13 cellular contexts compared by ENCODE assay signal in the genomic region with DNA sequence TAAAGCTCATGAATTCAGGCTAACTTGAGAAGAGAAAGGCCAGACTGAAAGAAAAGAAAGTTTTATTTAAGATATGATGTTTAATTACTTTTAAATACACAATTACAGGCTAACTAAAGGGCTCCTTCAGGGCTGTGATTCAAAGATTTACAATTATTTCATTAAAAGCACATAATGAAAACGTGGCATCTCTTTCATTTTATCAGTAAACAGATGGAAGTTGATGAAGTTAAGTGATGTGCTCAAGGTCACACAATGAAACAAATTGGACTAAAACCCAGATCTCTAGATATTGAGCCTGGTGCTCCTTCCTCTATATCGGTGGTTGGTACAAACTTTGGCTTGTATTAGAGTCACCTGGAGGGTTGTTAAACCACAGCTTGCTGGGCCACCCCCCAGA. TPM values are rescaled to one million over a fixed set of nuclear protein-coding genes. Genes with fewer than 3 reads are reported as not detected.
A peak's percentile ranks its signal among the peaks of the same experiment; 100 is the strongest.
DNase-seq lines count a peak whose midpoint lies in the region; ATAC-seq and TF ChIP-seq lines count a peak whose summit lies in the region.
"Had no signal": no experiment of that assay in that cellular context is flagged by ENCODE, and none has a peak within 500 bp of the region (broad histone marks: within the 10 kb centered on the region; RNA-seq: fewer than 3 reads in every experiment).

No MANE protein-coding gene starts in this region.

- intact Hi-C loops in natural killer cell (cut with micrococcal nuclease), result loop anchor here (5.0 to 10.0 kb wide), 7 partner anchors 86 to 746 kb away; a partner anchor contains a TSS
- intact Hi-C loops in ovary (cut with DNase I), result loop anchor here in 3 of 4 donors (5.0 to 10.0 kb wide), 4 partner anchors 276 to 743 kb away; a partner anchor contains a TSS
- intact Hi-C loops in spleen (cut with DNase I; ENCODE audit: low total_unique reads), result no loop called here

- WGBS in ovary, 3 donors, result 54 to 74% (median 62%) methylated on average over 2 of the region's 2 CpGs
- 51 to 73% (median 63%) methylated on average over 2 of the region's 2 CpGs for WGBS in spleen, 5 donors

- no peaks in the 10 kb centered on the region for H3K27me3 ChIP-seq in CD8-positive, alpha-beta memory T cell (ENCODE audit: insufficient read depth, low read length, poor library complexity, severe bottlenecking)
- no peaks in the 10 kb centered on the region for H3K27me3 ChIP-seq in Karpas-422 (ENCODE audit: low read length)
- H3K27me3 ChIP-seq in ovary, result no peaks in the 10 kb centered on the region
- no peaks in the 10 kb centered on the region for H3K27me3 ChIP-seq in spleen (replicated peaks in 1 of 7)
- H3K27me3 ChIP-seq: BLaER1 had no signal

- H3K27ac Mint-ChIP-seq in CD8-positive, alpha-beta memory T cell, result peak overlapping the region; percentile 86 to 99 (median 96)
- H3K27ac Mint-ChIP-seq in central memory CD8-positive, alpha-beta T cell (ENCODE audit: low read depth), result peak overlapping the region; percentile 92
- H3K27ac Mint-ChIP-seq in natural killer cell, result peak overlapping the region; percentile 88 to 91
- H3K27ac Mint-ChIP-seq: H9 had no signal

- H3K36me3 ChIP-seq in CD8-positive, alpha-beta memory T cell (ENCODE audit: insufficient read depth, low read length), result no peaks in the 10 kb centered on the region
- H3K36me3 ChIP-seq in Karpas-422 (ENCODE audit: insufficient read depth, low read length), result no peaks in the 10 kb centered on the region
- H3K36me3 ChIP-seq in ovary, result no peaks in the 10 kb centered on the region
- no peaks in the 10 kb centered on the region for H3K36me3 ChIP-seq in spleen
- H3K36me3 ChIP-seq: BLaER1 had no signal

- peak overlapping the region in 4 of 7 donors; percentile 12 to 68 (median 42) for H3K4me3 Mint-ChIP-seq in CD8-positive, alpha-beta memory T cell
- H3K4me3 Mint-ChIP-seq in central memory CD8-positive, alpha-beta T cell, result peak overlapping the region; percentile 59
- H3K4me3 Mint-ChIP-seq in natural killer cell, result no peak overlapping the region
- H3K4me3 Mint-ChIP-seq: H9 had no signal

- no peak for TF ChIP-seq EP300 in ovary (IDR thresholded peaks at IDR 0.05)

- H3K27me3 Mint-ChIP-seq in CD8-positive, alpha-beta memory T cell, result peaks cover 0 to 4% of the 10 kb centered on the region in 2 donors
- H3K27me3 Mint-ChIP-seq in central memory CD8-positive, alpha-beta T cell, result no peaks in the 10 kb centered on the region
- H3K27me3 Mint-ChIP-seq in natural killer cell (ENCODE audit: low read depth in 2 of 2), result no peaks in the 10 kb centered on the region

- H3K79me2 ChIP-seq in Karpas-422 (ENCODE audit: low read length), result no peaks in the 10 kb centered on the region

- no peaks in the 10 kb centered on the region for H4K20me1 ChIP-seq in Karpas-422 (ENCODE audit: insufficient read depth, low read depth, low read length)
- H4K20me1 ChIP-seq: BLaER1 had no signal

- POLR2A ChIA-PET in CD8-positive, alpha-beta memory T cell (lab: Charles Lee), result interaction anchor here (0.8 to 5.3 kb wide), 2 partner anchors 14 to 220 kb away, joined by 3 to 99 read pairs; a partner anchor contains a TSS

- TF ChIP-seq CTCF in natural killer cell (IDR thresholded peaks at IDR 0.05) (no peak), ovary (IDR thresholded peaks at IDR 0.05) (no peak), spleen (IDR thresholded peaks at IDR 0.05 in 8 of 11, conservative IDR thresholded peaks at IDR 0.05 in 3 of 11) (no peak)

- H3K9ac ChIP-seq in Karpas-422 (ENCODE audit: low read length), result no peak overlapping the region
- H3K9ac ChIP-seq: BLaER1 had no signal

- peaks cover 41% of the 10 kb centered on the region for H3K4me1 ChIP-seq in CD8-positive, alpha-beta memory T cell (ENCODE audit: insufficient read depth, low read length)
- H3K4me1 ChIP-seq in Karpas-422 (ENCODE audit: low read length) (peaks cover 11% of the 10 kb centered on the region), ovary (ENCODE audit: insufficient read depth) (no peaks in the 10 kb centered on the region), spleen (peaks cover 5 to 72% (median 51%) of the 10 kb centered on the region in 6 donors)

- H3K9me2 ChIP-seq in Karpas-422 (replicated peaks; ENCODE audit: insufficient read depth, low read length), result no peaks in the 10 kb centered on the region

- ATAC-seq in central memory CD8-positive, alpha-beta T cell (replicated peaks; ENCODE audit: extremely low read depth, poor library complexity, severe bottlenecking), result no peak
- no peak for ATAC-seq in natural killer cell
- ATAC-seq: GM12878 had no signal

- H3K9me3 Mint-ChIP-seq in CD8-positive, alpha-beta memory T cell, result no peaks in the 10 kb centered on the region
- H3K9me3 Mint-ChIP-seq in central memory CD8-positive, alpha-beta T cell, result no peaks in the 10 kb centered on the region
- no peaks in the 10 kb centered on the region for H3K9me3 Mint-ChIP-seq in natural killer cell
- H3K9me3 Mint-ChIP-seq: H9 had no signal

- DNase-seq in CD8-positive, alpha-beta memory T cell, result no peak
- no peak for DNase-seq in Karpas-422
- no peak for DNase-seq in central memory CD8-positive, alpha-beta T cell (ENCODE audit: low spot score in 2 of 2)
- no peak for DNase-seq in natural killer cell
- no peak for DNase-seq in AG20443 (ENCODE audit: low spot score)
- no peak for DNase-seq in ovary
- no peak for DNase-seq in spleen
- DNase-seq: AML-193, DMS79, GOT3, H9 had no signal

- peaks cover 51 to 64% (median 60%) of the 10 kb centered on the region in 3 donors for H3K4me1 Mint-ChIP-seq in CD8-positive, alpha-beta memory T cell
- peaks cover 45% of the 10 kb centered on the region for H3K4me1 Mint-ChIP-seq in central memory CD8-positive, alpha-beta T cell
- peaks cover 46 to 54% of the 10 kb centered on the region in 2 donors for H3K4me1 Mint-ChIP-seq in natural killer cell

- no peaks in the 10 kb centered on the region for H3K36me3 Mint-ChIP-seq in CD8-positive, alpha-beta memory T cell
- peaks cover 5% of the 10 kb centered on the region for H3K36me3 Mint-ChIP-seq in central memory CD8-positive, alpha-beta T cell (ENCODE audit: insufficient read depth)
- H3K36me3 Mint-ChIP-seq in natural killer cell, result no peaks in the 10 kb centered on the region

- H3K27ac ChIP-seq in CD8-positive, alpha-beta memory T cell (ENCODE audit: low read depth, low read length), result no peak overlapping the region
- H3K27ac ChIP-seq in Karpas-422 (ENCODE audit: low read length) (no peak overlapping the region), ovary (no peak overlapping the region), spleen (peak overlapping the region in 3 of 8 donors; percentile 69 to 78 (median 74))
- H3K27ac ChIP-seq: BLaER1 had no signal

- peak overlapping the region; percentile 22 for H2AFZ ChIP-seq in Karpas-422 (ENCODE audit: low read length)

- CTCF ChIA-PET in CD8-positive, alpha-beta memory T cell (lab: Charles Lee), result interaction anchor here (0.8 to 18.9 kb wide), 5 partner anchors 13 to 288 kb away, joined by 3 to 273 read pairs (median 5); a partner anchor contains a TSS

- no peak overlapping the region for H3K4me2 ChIP-seq in Karpas-422 (ENCODE audit: low read depth, low read length, poor library complexity, severe bottlenecking)
- H3K4me2 ChIP-seq: BLaER1 had no signal

- TF ChIP-seq POLR2A in ovary (IDR thresholded peaks at IDR 0.05), result no peak
- TF ChIP-seq POLR2A in spleen (IDR thresholded peaks at IDR 0.05), result no peak

- no peaks in the 10 kb centered on the region for H3K9me3 ChIP-seq in CD8-positive, alpha-beta memory T cell (ENCODE audit: low read length)
- H3K9me3 ChIP-seq in Karpas-422 (ENCODE audit: low read length), result no peaks in the 10 kb centered on the region
- H3K9me3 ChIP-seq in ovary, result no peaks in the 10 kb centered on the region
- H3K9me3 ChIP-seq in spleen, result no peaks in the 10 kb centered on the region
- H3K9me3 ChIP-seq: BLaER1 had no signal

- H3K4me3 ChIP-seq in CD8-positive, alpha-beta memory T cell (ENCODE audit: low read length), result no peak overlapping the region
- no peak overlapping the region for H3K4me3 ChIP-seq in Karpas-422 (ENCODE audit: low read length)
- no peak overlapping the region for H3K4me3 ChIP-seq in ovary
- H3K4me3 ChIP-seq in spleen, result no peak overlapping the region
- H3K4me3 ChIP-seq: BLaER1, GM12878 had no signal

RNA-seq across cellular contexts. Expression of a gene that starts 13.5 kb away (rescaled TPM):
- total RNA-seq in CD8-positive, alpha-beta memory T cell, result 100 to 1,000 TPM; 482 to 483 TPM
- polyA plus RNA-seq in CD8-positive, alpha-beta memory T cell, result 344 TPM
- total RNA-seq in Karpas-422 (2014; rRNA removed; shearing (Covaris generic); ENCODE audit: low replicate concordance), result 27.6 and 53.5 TPM in 2 replicates
- 1,000 to 10,000 TPM; 2,039 to 3,339 (median 2,499) TPM for total RNA-seq in natural killer cell
- total RNA-seq in ovary, result 1,000 to 10,000 TPM in 1 of 7 donors, 100 to 1,000 TPM in 6; 162 to 1,807 (median 236) TPM
- 100 to 1,000 TPM; 109 to 194 TPM for polyA plus RNA-seq in ovary
- 100 to 1,000 TPM; 250 to 482 (median 319) TPM for total RNA-seq in spleen
- polyA plus RNA-seq in spleen, result 100 to 1,000 TPM; 107 to 225 (median 149) TPM
